ENCODE assay signal across 8 cellular contexts in the genomic region with DNA sequence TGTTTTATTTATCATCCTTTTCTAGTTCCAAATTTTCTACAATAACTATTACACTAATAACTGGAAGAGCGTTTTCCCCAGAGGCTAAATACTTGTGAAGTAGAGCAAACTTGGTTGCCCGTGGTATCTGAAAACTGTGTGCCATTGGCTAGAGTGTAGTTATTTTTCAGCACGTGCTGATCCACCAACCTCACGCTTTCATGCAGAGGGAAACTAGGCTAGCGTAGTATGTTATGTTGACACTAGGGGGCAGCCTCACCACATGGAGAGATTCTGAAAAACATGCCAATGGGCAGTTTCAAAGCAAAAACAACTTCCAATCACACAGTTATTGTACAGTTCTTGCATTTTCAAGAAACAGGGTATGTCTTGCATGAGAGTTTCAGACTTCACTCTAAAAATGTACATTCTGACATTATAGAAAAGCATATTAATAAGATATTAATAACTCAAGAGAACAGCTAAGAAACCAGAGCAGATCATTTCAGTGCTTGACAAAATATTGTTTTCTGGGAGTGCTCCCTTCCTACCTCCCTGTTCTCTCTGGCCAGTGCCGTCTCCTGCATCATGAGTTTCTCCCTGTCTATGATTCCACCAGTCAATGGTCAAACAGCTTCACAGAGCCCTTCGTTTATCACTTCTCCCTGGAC.
DNase-seq lines count a peak whose midpoint lies in the region; ATAC-seq and TF ChIP-seq lines count a peak whose summit lies in the region.

No MANE protein-coding gene starts in this region.

- H3K79me2 ChIP-seq in DOHH2 (ENCODE audit: control insufficient read depth, low read length), result no peaks in the 10 kb centered on the region

- no peaks in the 10 kb centered on the region for H3F3A ChIP-seq in DOHH2 (ENCODE audit: control insufficient read depth, insufficient read depth)

- H3K4me1 Mint-ChIP-seq in memory B cell, result peaks cover 5% of the 10 kb centered on the region

- no peaks in the 10 kb centered on the region for H4K20me1 ChIP-seq in DOHH2 (ENCODE audit: control insufficient read depth, insufficient read depth, low read depth, low read length)

- H3K27me3 ChIP-seq in DOHH2 (ENCODE audit: control insufficient read depth, low read length), result peaks cover 15% of the 10 kb centered on the region

- H3K4me3 Mint-ChIP-seq in memory B cell, result no peak overlapping the region

- H3K9me3 Mint-ChIP-seq in memory B cell, result no peaks in the 10 kb centered on the region

- no peaks in the 10 kb centered on the region for H3K36me3 Mint-ChIP-seq in memory B cell

- no peak overlapping the region for H3K4me3 ChIP-seq in DOHH2 (ENCODE audit: low read length)

- no peak overlapping the region for H3K27ac Mint-ChIP-seq in memory B cell

- no peaks in the 10 kb centered on the region for H3K9me3 ChIP-seq in DOHH2 (ENCODE audit: control insufficient read depth, insufficient read depth, low read length)

- H3K9me2 ChIP-seq in DOHH2 (replicated peaks; ENCODE audit: control insufficient read depth, low read length), result no peaks in the 10 kb centered on the region

- DNase-seq in NCI-H748 (lab: John Stamatoyannopoulos, UW; ENCODE audit: unreplicated experiment) (peak; percentile 49), ecto neural progenitor cell (ENCODE audit: low spot score) (peak; percentile 63), memory B cell (ENCODE audit: low spot score in 2 of 2) (peak; percentile 62 to 65), cortex of kidney (lab: John Stamatoyannopoulos, UW) (no peak)
- peak; percentile 41 to 51 for DNase-seq in activated CD4-positive, alpha-beta T cell treated with anti-CD3 and anti-CD28 coated beads, Interleukin-2, amount 50 U/mL, for 4 hours
- peak; percentile 25 to 27 for DNase-seq in stimulated activated CD8-positive, alpha-beta memory T cell treated with anti-CD3 and anti-CD28 coated beads, Interleukin-7, amount 100 ng/mL, for 1 hour (ENCODE audit: low read depth in 2 of 2)

- no peak overlapping the region for H3K27ac ChIP-seq in DOHH2 (ENCODE audit: low read depth, low read length)

- H3K27me3 Mint-ChIP-seq in memory B cell, result peaks cover 7% of the 10 kb centered on the region

- H3K4me2 ChIP-seq in DOHH2 (ENCODE audit: low read length), result no peak overlapping the region

- H3K36me3 ChIP-seq in DOHH2 (ENCODE audit: control insufficient read depth, low read length), result no peaks in the 10 kb centered on the region

- H3K4me1 ChIP-seq in DOHH2 (ENCODE audit: control insufficient read depth, low read length), result peaks cover 4% of the 10 kb centered on the region; the same call in 1 of the 2 replicates

- TF ChIP-seq CTCF in DOHH2 (IDR thresholded peaks at IDR 0.05; ENCODE audit: low read depth, low read length, poor library complexity, severe bottlenecking), result peak; percentile 83

- peak; percentile 65 for ATAC-seq in HG02981 (IDR thresholded peaks at IDR 0.05; ENCODE audit: unreplicated experiment)
- ATAC-seq in memory B cell (ENCODE audit: low read depth), result peak; percentile 94
